1 cellular context compared by ENCODE assay signal in the genomic region with DNA sequence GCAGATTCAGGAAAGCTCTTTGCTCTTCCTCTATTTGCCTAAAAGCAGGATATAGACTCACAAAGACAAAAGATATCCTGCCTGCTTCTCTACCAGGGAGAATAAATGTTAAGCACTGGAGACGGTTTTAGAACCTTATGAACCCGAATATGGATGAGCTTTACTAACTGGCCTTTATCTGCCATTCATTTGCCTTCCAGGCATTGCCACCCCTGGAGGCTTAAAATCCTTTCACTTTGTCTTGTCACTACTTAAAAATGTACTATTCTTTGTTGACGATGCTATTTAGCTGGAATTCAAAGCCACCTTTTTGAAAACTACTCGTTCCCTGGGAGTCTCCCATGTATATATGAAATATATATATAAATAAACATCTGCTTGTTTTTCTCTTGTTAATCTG.
TF ChIP-seq lines count a peak whose summit lies in the region.

No MANE protein-coding gene starts in this region.

TF ChIP-seq in HCT116, 20 proteins besides CTCF, POLR2A, EP300 and RAD21 (continued from another document):
- TF ChIP-seq SRF (IDR thresholded peaks at IDR 0.05; ENCODE audit: low read depth) (no peak), SIN3A (IDR thresholded peaks at IDR 0.05; ENCODE audit: low read depth) (no peak), YY1 (IDR thresholded peaks at IDR 0.05; ENCODE audit: extremely low read depth, insufficient replicate concordance, low read depth, low read length) (no peak), CBX3 (IDR thresholded peaks at IDR 0.05; ENCODE audit: low read depth) (no peak)
